15 cellular contexts compared by ENCODE assay signal in genomic region chr5:135372654-135373381, GRCh38. TPM values are rescaled to one million over a fixed set of nuclear protein-coding genes. Genes with fewer than 3 reads are reported as not detected.
DNase-seq lines count a peak whose midpoint lies in the region; ATAC-seq and TF ChIP-seq lines count a peak whose summit lies in the region.
"Had no signal": no experiment of that assay in that cellular context is flagged by ENCODE, and none has a peak within 500 bp of the region (broad histone marks: within the 10 kb centered on the region; RNA-seq: fewer than 3 reads in every experiment).

No MANE protein-coding gene starts in this region.

- H3K4me3 Mint-ChIP-seq in activated T-helper 2 cell treated with anti-CD3 and anti-CD28 coated beads, Interferon-gamma antibody, Interleukin-2, Interleukin-4, amounts not matched to agents 10 μg/mL and 5 μg/mL and 100 μg/mL, durations not matched to agents 14 hours and 24 hours and 36 hours (ENCODE audit: low read depth): peak overlapping the region; percentile 47
- peak overlapping the region in 1 of 10 donors; percentile 54 for H3K4me3 Mint-ChIP-seq in naive thymus-derived CD8-positive, alpha-beta T cell

- ATAC-seq in naive thymus-derived CD8-positive, alpha-beta T cell: no peak
- ATAC-seq in left colon: no peak

- peaks cover 12% of the 10 kb centered on the region for H3K4me1 ChIP-seq in mammary epithelial cell (ENCODE audit: insufficient read depth, low read length)

- H2AFZ ChIP-seq in mammary epithelial cell (ENCODE audit: low read depth, low read length): no peak overlapping the region

- no peaks in the 10 kb centered on the region for H3K27me3 ChIP-seq in mammary epithelial cell (ENCODE audit: insufficient read depth, low read length)
- H3K27me3 ChIP-seq: heart right ventricle had no signal

- POLR2A ChIA-PET in naive thymus-derived CD8-positive, alpha-beta T cell (lab: Charles Lee): no interaction called here

- no peak overlapping the region for H3K4me2 ChIP-seq in mammary epithelial cell (ENCODE audit: insufficient read depth, low read depth, low read length)

- H3K4me1 Mint-ChIP-seq in activated T-helper 2 cell treated with anti-CD3 and anti-CD28 coated beads, Interferon-gamma antibody, Interleukin-2, Interleukin-4, amounts not matched to agents 10 μg/mL and 5 μg/mL and 100 μg/mL, durations not matched to agents 14 hours and 24 hours and 36 hours (ENCODE audit: low read depth): peaks cover 72% of the 10 kb centered on the region
- peaks cover 26 to 52% (median 43%) of the 10 kb centered on the region in 4 donors for H3K4me1 Mint-ChIP-seq in naive thymus-derived CD8-positive, alpha-beta T cell

- WGBS in mammary epithelial cell (ENCODE audit: low coverage, missing lambda C conversion rate): 16% methylated on average over 9 of the region's 10 CpGs

- intact Hi-C loops in activated T-helper 2 cell treated with anti-CD3 and anti-CD28 coated beads, Interferon-gamma antibody, Interleukin-2, Interleukin-4, amounts not matched to agents 10 μg/mL and 5 μg/mL and 100 μg/mL, durations not matched to agents 14 hours and 24 hours and 36 hours (cut with micrococcal nuclease): no loop called here
- intact Hi-C loops in mammary epithelial cell (cut with micrococcal nuclease): no loop called here
- intact Hi-C loops in left colon (cut with DNase I, micrococcal nuclease): no loop called here

- peak; percentile 87 for DNase-seq in CMK (ENCODE audit: low read depth)
- DNase-seq in activated T-helper 2 cell treated with anti-CD3 and anti-CD28 coated beads, Interferon-gamma antibody, Interleukin-2, Interleukin-4, amounts not matched to agents 10 μg/mL and 5 μg/mL and 100 μg/mL, durations not matched to agents 14 hours and 24 hours and 36 hours (ENCODE audit: low spot score): no peak
- no peak for DNase-seq in naive thymus-derived CD8-positive, alpha-beta T cell
- no peak for DNase-seq in NCI-H69 (lab: John Stamatoyannopoulos, UW)
- DNase-seq in mammary epithelial cell: no peak
- no peak for DNase-seq in left colon
- DNase-seq in DMS153 treated with DMSO at 0.1 percent for 48 hours (lab: John Stamatoyannopoulos, UW; ENCODE audit: unreplicated experiment): no peak
- DNase-seq: CD8-positive, alpha-beta memory T cell; cerebellar nuclear complex; heart right ventricle; NCI-H2029 treated with DMSO at 0.1 percent for 48 hours; right cardiac atrium; SIG-M5; stimulated activated CD4-positive, alpha-beta T cell treated with anti-CD3 and anti-CD28 coated beads, Interleukin-4, amount 100 ng/mL, for 1 hour had no signal

- peaks cover 100% of the 10 kb centered on the region for H3K36me3 ChIP-seq in KOPT-K1 (ENCODE audit: insufficient read depth, low read length)
- peaks cover 53% of the 10 kb centered on the region for H3K36me3 ChIP-seq in mammary epithelial cell (ENCODE audit: insufficient read depth, low read length)

- TF ChIP-seq CTCF in mammary epithelial cell (conservative IDR thresholded peaks at IDR 0.05 in 1 of 2, IDR thresholded peaks at IDR 0.05 in 1 of 2; ENCODE audit: extremely low read depth in 1 of 2, insufficient read depth in 1 of 2, low read depth in 1 of 2, low read length in 2 of 2): no peak

- H3K27me3 Mint-ChIP-seq in activated T-helper 2 cell treated with anti-CD3 and anti-CD28 coated beads, Interferon-gamma antibody, Interleukin-2, Interleukin-4, amounts not matched to agents 10 μg/mL and 5 μg/mL and 100 μg/mL, durations not matched to agents 14 hours and 24 hours and 36 hours (ENCODE audit: low read depth): no peaks in the 10 kb centered on the region
- no peaks in the 10 kb centered on the region for H3K27me3 Mint-ChIP-seq in naive thymus-derived CD8-positive, alpha-beta T cell
- H3K27me3 Mint-ChIP-seq: CD8-positive, alpha-beta memory T cell had no signal

- H3K36me3 Mint-ChIP-seq in activated T-helper 2 cell treated with anti-CD3 and anti-CD28 coated beads, Interferon-gamma antibody, Interleukin-2, Interleukin-4, amounts not matched to agents 10 μg/mL and 5 μg/mL and 100 μg/mL, durations not matched to agents 14 hours and 24 hours and 36 hours (ENCODE audit: low read depth): peaks cover 84% of the 10 kb centered on the region
- peaks cover 0 to 83% (median 12%) of the 10 kb centered on the region in 3 donors for H3K36me3 Mint-ChIP-seq in naive thymus-derived CD8-positive, alpha-beta T cell

- H3K27ac ChIP-seq in KOPT-K1 (ENCODE audit: low read depth, low read length, poor library complexity, severe bottlenecking) (peak overlapping the region; percentile 84), mammary epithelial cell (ENCODE audit: insufficient read depth, low read depth, low read length) (no peak overlapping the region)

- peak overlapping the region; percentile 76 for H3K27ac Mint-ChIP-seq in activated T-helper 2 cell treated with anti-CD3 and anti-CD28 coated beads, Interferon-gamma antibody, Interleukin-2, Interleukin-4, amounts not matched to agents 10 μg/mL and 5 μg/mL and 100 μg/mL, durations not matched to agents 14 hours and 24 hours and 36 hours
- H3K27ac Mint-ChIP-seq in naive thymus-derived CD8-positive, alpha-beta T cell: peak overlapping the region in 6 of 10 donors; percentile 22 to 75 (median 67)

- no peaks in the 10 kb centered on the region for H4K20me1 ChIP-seq in mammary epithelial cell (ENCODE audit: insufficient read depth, low read length)

- no peak overlapping the region for H3K9ac ChIP-seq in mammary epithelial cell (ENCODE audit: insufficient read depth, low read length)

- no TSS peak for BruUV-seq in mammary epithelial cell (replicated peaks; lab: Mats Ljungman, UMichigan)

- H3K79me2 ChIP-seq in mammary epithelial cell (ENCODE audit: insufficient read depth, low read length): peaks cover 98% of the 10 kb centered on the region

- CTCF ChIA-PET in mammary epithelial cell (lab: Charles Lee; ENCODE audit: low non-redundant PET): no interaction called here

- H3K9me3 ChIP-seq in KOPT-K1 (ENCODE audit: insufficient read depth, low read length, poor library complexity, severe bottlenecking) (no peaks in the 10 kb centered on the region), mammary epithelial cell (replicated peaks; ENCODE audit: insufficient read depth, low read length) (no peaks in the 10 kb centered on the region)
- H3K9me3 ChIP-seq: heart right ventricle had no signal

- no peak overlapping the region for H3K4me3 ChIP-seq in mammary epithelial cell (replicated peaks in 1 of 3; ENCODE audit: insufficient read depth in 1 of 3, low read depth in 2 of 3, low read length in 3 of 3)
- H3K4me3 ChIP-seq: heart right ventricle had no signal

- no peaks in the 10 kb centered on the region for H3K9me3 Mint-ChIP-seq in activated T-helper 2 cell treated with anti-CD3 and anti-CD28 coated beads, Interferon-gamma antibody, Interleukin-2, Interleukin-4, amounts not matched to agents 10 μg/mL and 5 μg/mL and 100 μg/mL, durations not matched to agents 14 hours and 24 hours and 36 hours
- H3K9me3 Mint-ChIP-seq in naive thymus-derived CD8-positive, alpha-beta T cell: no peaks in the 10 kb centered on the region
- H3K9me3 Mint-ChIP-seq: CD8-positive, alpha-beta memory T cell had no signal

- dilution Hi-C loops in mammary epithelial cell (cut with HindIII; ENCODE audit: low sequenced_read_pairs): no loop called here

- in situ Hi-C loops in mammary epithelial cell (cut with MboI; ENCODE audit: low sequenced_read_pairs in 2 of 2): no loop called here

RNA-seq across cellular contexts. Expression of gene MACROH2A1, which starts 26.2 kb away (rescaled TPM):
- total RNA-seq in activated T-helper 2 cell treated with anti-CD3 and anti-CD28 coated beads, Interferon-gamma antibody, Interleukin-2, Interleukin-4, amounts not matched to agents 10 μg/mL and 5 μg/mL and 100 μg/mL, durations not matched to agents 14 hours and 24 hours and 36 hours: 285 and 302 TPM in 2 replicates
- 10 to 100 TPM; 96.3 to 99.5 TPM for total RNA-seq in naive thymus-derived CD8-positive, alpha-beta T cell
- 100 to 1,000 TPM; 101 to 121 (median 105) TPM for polyA plus RNA-seq in naive thymus-derived CD8-positive, alpha-beta T cell
- 100 to 1,000 TPM; 317 to 416 TPM for total RNA-seq in mammary epithelial cell
- 377 TPM for polyA plus RNA-seq in mammary epithelial cell
- 255 TPM for polyA minus RNA-seq in mammary epithelial cell
- 100 to 1,000 TPM; 212 to 216 TPM for total RNA-seq in left colon
